In the genomic region with DNA sequence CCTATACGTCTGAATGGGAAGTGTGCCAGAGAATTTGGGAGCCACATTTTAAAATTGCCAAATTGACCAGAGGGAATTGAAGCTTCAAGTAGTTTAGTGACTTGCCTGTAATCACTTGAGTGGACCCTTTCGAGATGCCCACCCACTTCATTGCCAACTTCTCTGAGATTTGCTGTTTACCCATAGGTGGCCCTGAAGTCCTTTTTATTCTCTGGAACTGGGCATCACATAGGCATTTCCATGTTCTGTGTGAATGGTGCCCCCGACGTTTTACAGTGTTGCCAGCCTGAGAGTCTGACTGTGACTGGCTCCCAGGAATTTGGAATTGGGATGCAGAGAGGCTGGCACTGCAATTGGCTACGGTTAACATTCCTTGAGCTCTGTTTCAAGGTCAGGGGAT, we compare ENCODE assay signal across 39 cellular contexts.
"Had no signal": no experiment of that assay in that cellular context is flagged by ENCODE, and none has a peak within 500 bp of the region (broad histone marks: within the 10 kb centered on the region; RNA-seq: fewer than 3 reads in every experiment).

No MANE protein-coding gene starts in this region.

- H3K36me3 Mint-ChIP-seq: activated naive CD4-positive, alpha-beta T cell treated with anti-CD3 and anti-CD28 coated beads, Interleukin-2, amount 10 ng/mL, durations not matched to agents 7 days and 5 days; activated naive CD8-positive, alpha-beta T cell treated with anti-CD3 and anti-CD28 coated beads, Interleukin-2, amount 10 ng/mL, durations not matched to agents 7 days and 5 days; brain had no signal

- H3K4me3 Mint-ChIP-seq: activated naive CD4-positive, alpha-beta T cell treated with anti-CD3 and anti-CD28 coated beads for 36 hours; activated naive CD4-positive, alpha-beta T cell treated with anti-CD3 and anti-CD28 coated beads, Interleukin-2, amount 10 ng/mL, durations not matched to agents 7 days and 5 days; activated naive CD4-positive, alpha-beta T cell treated with anti-CD3 and anti-CD28 coated beads, Interleukin-2, amount 50 U/mL, for 24 hours; activated naive CD8-positive, alpha-beta T cell; activated naive CD8-positive, alpha-beta T cell treated with anti-CD3 and anti-CD28 coated beads for 36 hours; activated naive CD8-positive, alpha-beta T cell treated with anti-CD3 and anti-CD28 coated beads, Interleukin-2, amount 10 ng/mL, durations not matched to agents 7 days and 5 days; activated naive CD8-positive, alpha-beta T cell treated with anti-CD3 and anti-CD28 coated beads, Interleukin-2, amount 50 U/mL, for 24 hours; activated T-cell treated with anti-CD3 and anti-CD28 coated beads, Interleukin-2, amount 50 U/mL, for 24 hours; activated T-cell treated with anti-CD3 and anti-CD28 coated beads, Interleukin-2, amount 50 U/mL, for 4 hours; activated T-cell treated with anti-CD3 and anti-CD28 coated beads, Interleukin-2, amount 50 U/mL, for 72 hours; activated T-helper 1 cell treated with anti-CD3 and anti-CD28 coated beads, Interleukin-12 subunit alpha, Interleukin-12 subunit beta, Interleukin-2, Interleukin-4 antibody, amounts not matched to agents 30 ng/mL and 10 ng/mL and 1 ng/mL, durations not matched to agents 14 hours and 24 hours and 36 hours; activated T-helper 17 cell treated with anti-CD3 and anti-CD28 coated beads, Interleukin-2, amount 50 U/mL, for 72 hours; brain; central memory CD8-positive, alpha-beta T cell had no signal

- H3K36me3 ChIP-seq: adrenal gland, ascending aorta, brain microvascular endothelial cell, breast epithelium, cardiac muscle cell had no signal

- H3K4me1 ChIP-seq: ascending aorta, breast epithelium had no signal

- DNase-seq: activated effector memory CD4-positive, alpha-beta T cell treated with anti-CD3 and anti-CD28 coated beads, Interleukin-2, amount 50 U/mL, for 16 hours; activated effector memory CD4-positive, alpha-beta T cell treated with Interleukin-2 at 50 U/mL for 16 hours; activated gamma-delta T cell; activated gamma-delta T cell treated with Interleukin-2 at 50 U/mL for 16 hours; activated naive CD4-positive, alpha-beta T cell; activated naive CD4-positive, alpha-beta T cell treated with anti-CD3 and anti-CD28 coated beads for 36 hours; activated naive CD4-positive, alpha-beta T cell treated with anti-CD3 and anti-CD28 coated beads, Interleukin-2, amount 10 ng/mL, durations not matched to agents 7 days and 5 days; activated naive CD4-positive, alpha-beta T cell treated with anti-CD3 and anti-CD28 coated beads, Interleukin-2, amount 50 U/mL, for 16 hours; activated naive CD4-positive, alpha-beta T cell treated with Interleukin-2 at 50 U/mL for 16 hours; activated naive CD8-positive, alpha-beta T cell treated with anti-CD3 and anti-CD28 coated beads for 36 hours; activated naive CD8-positive, alpha-beta T cell treated with anti-CD3 and anti-CD28 coated beads, Interleukin-2, amount 10 ng/mL, durations not matched to agents 7 days and 5 days; activated naive CD8-positive, alpha-beta T cell treated with anti-CD3 and anti-CD28 coated beads, Interleukin-2, amount 50 U/mL, for 24 hours; activated T-cell treated with anti-CD3 and anti-CD28 coated beads for 4 hours; activated T-cell treated with anti-CD3 and anti-CD28 coated beads, Interleukin-2, amount 50 U/mL, for 1 hour; activated T-cell treated with anti-CD3 and anti-CD28 coated beads, Interleukin-2, amount 50 U/mL, for 24 hours; activated T-cell treated with anti-CD3 and anti-CD28 coated beads, Interleukin-2, amount 50 U/mL, for 4 hours; activated T-cell treated with anti-CD3 and anti-CD28 coated beads, Interleukin-2, amount 50 U/mL, for 48 hours; activated T-cell treated with anti-CD3 and anti-CD28 coated beads, Interleukin-2, amount 50 U/mL, for 72 hours; adrenal gland; amniotic stem cell; amygdala; anterior cingulate cortex; aorta; body of pancreas; brain microvascular endothelial cell; central memory CD4-positive, alpha-beta T cell; cerebellar nuclear complex had no signal

- H3K4me1 Mint-ChIP-seq: activated naive CD4-positive, alpha-beta T cell treated with anti-CD3 and anti-CD28 coated beads, Interleukin-2, amount 10 ng/mL, durations not matched to agents 7 days and 5 days; activated naive CD4-positive, alpha-beta T cell treated with anti-CD3 and anti-CD28 coated beads, Interleukin-2, amount 50 U/mL, for 24 hours; activated naive CD8-positive, alpha-beta T cell treated with anti-CD3 and anti-CD28 coated beads for 36 hours; activated naive CD8-positive, alpha-beta T cell treated with anti-CD3 and anti-CD28 coated beads, Interleukin-2, amount 10 ng/mL, durations not matched to agents 7 days and 5 days; activated naive CD8-positive, alpha-beta T cell treated with anti-CD3 and anti-CD28 coated beads, Interleukin-2, amount 50 U/mL, for 24 hours; activated T-helper 17 cell treated with anti-CD3 and anti-CD28 coated beads, Interleukin-2, amount 50 U/mL, for 72 hours; central memory CD8-positive, alpha-beta T cell had no signal

- H3K27ac Mint-ChIP-seq: activated naive CD4-positive, alpha-beta T cell treated with anti-CD3 and anti-CD28 coated beads for 36 hours; activated naive CD4-positive, alpha-beta T cell treated with anti-CD3 and anti-CD28 coated beads, Interleukin-2, amount 10 ng/mL, durations not matched to agents 7 days and 5 days; activated naive CD4-positive, alpha-beta T cell treated with anti-CD3 and anti-CD28 coated beads, Interleukin-2, amount 50 U/mL, for 24 hours; activated naive CD4-positive, alpha-beta T cell treated with anti-CD3 and anti-CD28 coated beads, Interleukin-2, amount 50 U/mL, for 72 hours; activated naive CD8-positive, alpha-beta T cell; activated naive CD8-positive, alpha-beta T cell treated with anti-CD3 and anti-CD28 coated beads for 36 hours; activated naive CD8-positive, alpha-beta T cell treated with anti-CD3 and anti-CD28 coated beads, Interleukin-2, amount 10 ng/mL, durations not matched to agents 7 days and 5 days; activated naive CD8-positive, alpha-beta T cell treated with anti-CD3 and anti-CD28 coated beads, Interleukin-2, amount 50 U/mL, for 24 hours; activated T-cell treated with anti-CD3 and anti-CD28 coated beads, Interleukin-2, amount 50 U/mL, for 24 hours; activated T-cell treated with anti-CD3 and anti-CD28 coated beads, Interleukin-2, amount 50 U/mL, for 72 hours; activated T-helper 1 cell treated with anti-CD3 and anti-CD28 coated beads, Interleukin-12 subunit alpha, Interleukin-12 subunit beta, Interleukin-2, Interleukin-4 antibody, amounts not matched to agents 30 ng/mL and 10 ng/mL and 1 ng/mL, durations not matched to agents 14 hours and 24 hours and 36 hours; activated T-helper 17 cell treated with anti-CD3 and anti-CD28 coated beads, Interleukin-2, amount 50 U/mL, for 72 hours; activated T-helper 2 cell treated with anti-CD3 and anti-CD28 coated beads, Interferon-gamma antibody, Interleukin-2, Interleukin-4, amounts not matched to agents 10 μg/mL and 5 μg/mL and 100 μg/mL, durations not matched to agents 14 hours and 24 hours and 36 hours; brain had no signal

- ATAC-seq: activated naive CD4-positive, alpha-beta T cell treated with anti-CD3 and anti-CD28 coated beads, Interleukin-2, amount 50 U/mL, for 72 hours; activated naive CD8-positive, alpha-beta T cell treated with anti-CD3 and anti-CD28 coated beads, Interleukin-2, amount 50 U/mL, for 24 hours; activated T-cell treated with anti-CD3 and anti-CD28 coated beads, Interleukin-2, amount 50 U/mL, for 4 hours; activated T-cell treated with anti-CD3 and anti-CD28 coated beads, Interleukin-2, amount 50 U/mL, for 72 hours; activated T-helper 17 cell treated with anti-CD3 and anti-CD28 coated beads, Interleukin-2, amount 50 U/mL, for 72 hours; body of pancreas had no signal

- FAIRE-seq: astrocyte had no signal

- H3K27me3 ChIP-seq: adrenal gland, ascending aorta, body of pancreas, brain microvascular endothelial cell, breast epithelium, cardiac muscle cell had no signal

- H3K9me3 ChIP-seq: adrenal gland, ascending aorta, body of pancreas, breast epithelium had no signal

- H3K27ac ChIP-seq: adrenal gland, ascending aorta, body of pancreas, brain microvascular endothelial cell, breast epithelium, cardiac muscle cell had no signal

- H3K4me3 ChIP-seq: adrenal gland, ascending aorta, body of pancreas, breast epithelium, cardiac muscle cell had no signal

- H3K9me3 Mint-ChIP-seq: activated naive CD4-positive, alpha-beta T cell treated with anti-CD3 and anti-CD28 coated beads, Interleukin-2, amount 10 ng/mL, durations not matched to agents 7 days and 5 days; activated naive CD4-positive, alpha-beta T cell treated with anti-CD3 and anti-CD28 coated beads, Interleukin-2, amount 50 U/mL, for 24 hours; activated naive CD4-positive, alpha-beta T cell treated with anti-CD3 and anti-CD28 coated beads, Interleukin-2, amount 50 U/mL, for 72 hours; activated naive CD8-positive, alpha-beta T cell treated with anti-CD3 and anti-CD28 coated beads for 36 hours; activated naive CD8-positive, alpha-beta T cell treated with anti-CD3 and anti-CD28 coated beads, Interleukin-2, amount 10 ng/mL, durations not matched to agents 7 days and 5 days; activated T-cell treated with anti-CD3 and anti-CD28 coated beads, Interleukin-2, amount 50 U/mL, for 24 hours; activated T-cell treated with anti-CD3 and anti-CD28 coated beads, Interleukin-2, amount 50 U/mL, for 4 hours; activated T-cell treated with anti-CD3 and anti-CD28 coated beads, Interleukin-2, amount 50 U/mL, for 72 hours; activated T-helper 1 cell treated with anti-CD3 and anti-CD28 coated beads, Interleukin-12 subunit alpha, Interleukin-12 subunit beta, Interleukin-2, Interleukin-4 antibody, amounts not matched to agents 30 ng/mL and 10 ng/mL and 1 ng/mL, durations not matched to agents 14 hours and 24 hours and 36 hours; activated T-helper 17 cell treated with anti-CD3 and anti-CD28 coated beads, Interleukin-2, amount 50 U/mL, for 72 hours; activated T-helper 2 cell treated with anti-CD3 and anti-CD28 coated beads, Interferon-gamma antibody, Interleukin-2, Interleukin-4, amounts not matched to agents 10 μg/mL and 5 μg/mL and 100 μg/mL, durations not matched to agents 14 hours and 24 hours and 36 hours; central memory CD8-positive, alpha-beta T cell had no signal

- H3K27me3 Mint-ChIP-seq: activated naive CD4-positive, alpha-beta T cell treated with anti-CD3 and anti-CD28 coated beads, Interleukin-2, amount 10 ng/mL, durations not matched to agents 7 days and 5 days; activated naive CD4-positive, alpha-beta T cell treated with anti-CD3 and anti-CD28 coated beads, Interleukin-2, amount 50 U/mL, for 24 hours; activated naive CD8-positive, alpha-beta T cell; activated naive CD8-positive, alpha-beta T cell treated with anti-CD3 and anti-CD28 coated beads for 36 hours; activated naive CD8-positive, alpha-beta T cell treated with anti-CD3 and anti-CD28 coated beads, Interleukin-2, amount 10 ng/mL, durations not matched to agents 7 days and 5 days; activated naive CD8-positive, alpha-beta T cell treated with anti-CD3 and anti-CD28 coated beads, Interleukin-2, amount 50 U/mL, for 24 hours; activated T-cell treated with anti-CD3 and anti-CD28 coated beads, Interleukin-2, amount 50 U/mL, for 24 hours; activated T-helper 17 cell treated with anti-CD3 and anti-CD28 coated beads, Interleukin-2, amount 50 U/mL, for 72 hours; brain; central memory CD8-positive, alpha-beta T cell had no signal
